Comparison of ENCODE assay signal across 26 cellular contexts in the genomic region with DNA sequence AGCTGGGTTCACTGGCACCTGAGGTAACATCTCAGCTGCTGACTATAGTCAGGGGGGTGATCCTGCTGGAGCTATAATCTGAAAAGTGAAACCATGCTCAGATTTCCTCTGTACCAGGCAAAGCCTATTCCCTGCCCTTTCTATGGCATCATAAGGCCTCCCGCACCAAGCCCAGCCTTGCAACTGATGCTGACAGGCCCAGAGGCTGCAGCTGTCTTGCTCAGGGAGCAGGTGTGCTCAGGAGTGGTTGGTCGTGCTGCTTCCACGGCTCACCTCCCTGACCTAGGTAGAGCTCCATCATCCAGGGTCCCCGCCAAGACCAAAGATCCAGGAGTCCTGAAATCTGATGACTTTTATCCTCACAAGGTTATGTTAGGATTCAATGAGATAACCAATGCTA.
DNase-seq lines count a peak whose midpoint lies in the region; ATAC-seq and TF ChIP-seq lines count a peak whose summit lies in the region.
"Had no signal": no experiment of that assay in that cellular context is flagged by ENCODE, and none has a peak within 500 bp of the region (broad histone marks: within the 10 kb centered on the region; RNA-seq: fewer than 3 reads in every experiment).

No MANE protein-coding gene starts in this region.

- CTCF ChIA-PET in activated CD4-positive, alpha-beta T cell treated with anti-CD3 and anti-CD28 coated beads, Interleukin-2, amount 10 ng/mL, durations not matched to agents 7 days and 5 days (lab: Charles Lee) = interaction anchor here (0.6 to 1.8 kb wide), 3 partner anchors 23 to 61 kb away, joined by 3 to 4 read pairs (median 3); no protein-coding TSS in a partner anchor

- no peaks in the 10 kb centered on the region for H3K9me3 ChIP-seq in ascending aorta
- H3K9me3 ChIP-seq in lower lobe of right lung = no peaks in the 10 kb centered on the region
- H3K9me3 ChIP-seq in spleen = no peaks in the 10 kb centered on the region
- H3K9me3 ChIP-seq in HAP-1 = no peaks in the 10 kb centered on the region

- H3K9me3 Mint-ChIP-seq in activated CD4-positive, alpha-beta T cell treated with anti-CD3 and anti-CD28 coated beads, Interleukin-2, amount 10 ng/mL, durations not matched to agents 7 days and 5 days = no peaks in the 10 kb centered on the region
- H3K9me3 Mint-ChIP-seq: activated CD4-positive, alpha-beta memory T cell treated with anti-CD3 and anti-CD28 coated beads, Interleukin-2, amount 10 ng/mL, durations not matched to agents 7 days and 5 days; activated T-helper 2 cell treated with anti-CD3 and anti-CD28 coated beads, Interferon-gamma antibody, Interleukin-2, Interleukin-4, amounts not matched to agents 10 μg/mL and 5 μg/mL and 100 μg/mL, durations not matched to agents 14 hours and 24 hours and 36 hours; CD8-positive, alpha-beta memory T cell; effector memory CD8-positive, alpha-beta T cell; type B pancreatic cell had no signal

- intact Hi-C loops in ascending aorta (cut with DNase I) = no loop called here
- intact Hi-C loops in lower lobe of right lung (cut with DNase I) = no loop called here
- intact Hi-C loops in spleen (cut with DNase I; ENCODE audit: low total_unique reads) = no loop called here

- H3K27me3 Mint-ChIP-seq in activated CD4-positive, alpha-beta T cell treated with anti-CD3 and anti-CD28 coated beads, Interleukin-2, amount 10 ng/mL, durations not matched to agents 7 days and 5 days = peaks cover 33% of the 10 kb centered on the region

- no peaks in the 10 kb centered on the region for H3K36me3 Mint-ChIP-seq in activated CD4-positive, alpha-beta T cell treated with anti-CD3 and anti-CD28 coated beads, Interleukin-2, amount 10 ng/mL, durations not matched to agents 7 days and 5 days (ENCODE audit: low read depth)
- H3K36me3 Mint-ChIP-seq: activated naive CD8-positive, alpha-beta T cell; CD8-positive, alpha-beta memory T cell had no signal

- in situ Hi-C loops in HAP-1 (cut with MboI; ENCODE audit: low sequenced_read_pairs) = no loop called here

- 84 to 92% (median 90%) methylated on average over 4 of the region's 4 CpGs for WGBS in spleen, 5 donors

- H3K27me3 ChIP-seq in ascending aorta = no peaks in the 10 kb centered on the region
- peaks cover 37% of the 10 kb centered on the region for H3K27me3 ChIP-seq in lower lobe of right lung (ENCODE audit: low read depth)
- H3K27me3 ChIP-seq in spleen (replicated peaks in 1 of 7) = peaks cover 0 to 68% (median 0%) of the 10 kb centered on the region in 7 donors
- no peaks in the 10 kb centered on the region for H3K27me3 ChIP-seq in HAP-1 (ENCODE audit: low read depth)

- H3K27ac ChIP-seq in ascending aorta (peak overlapping the region; percentile 45 to 62), lower lobe of right lung (peak overlapping the region; percentile 56), spleen (no peak overlapping the region)
- H3K27ac ChIP-seq: foreskin keratinocyte had no signal

- TF ChIP-seq POLR2A in spleen (IDR thresholded peaks at IDR 0.05) = no peak

- POLR2A ChIA-PET in activated CD4-positive, alpha-beta T cell treated with anti-CD3 and anti-CD28 coated beads, Interleukin-2, amount 10 ng/mL, durations not matched to agents 7 days and 5 days (lab: Charles Lee) = no interaction called here

- H3K27ac Mint-ChIP-seq in activated CD4-positive, alpha-beta T cell treated with anti-CD3 and anti-CD28 coated beads, Interleukin-2, amount 10 ng/mL, durations not matched to agents 7 days and 5 days = no peak overlapping the region
- H3K27ac Mint-ChIP-seq: activated CD4-positive, alpha-beta memory T cell treated with anti-CD3 and anti-CD28 coated beads, Interleukin-2, amount 10 ng/mL, durations not matched to agents 7 days and 5 days; activated naive CD8-positive, alpha-beta T cell; activated T-helper 2 cell treated with anti-CD3 and anti-CD28 coated beads, Interferon-gamma antibody, Interleukin-2, Interleukin-4, amounts not matched to agents 10 μg/mL and 5 μg/mL and 100 μg/mL, durations not matched to agents 14 hours and 24 hours and 36 hours; CD8-positive, alpha-beta memory T cell; effector memory CD8-positive, alpha-beta T cell; type B pancreatic cell had no signal

- ATAC-seq in lower lobe of right lung = no peak
- ATAC-seq: activated CD4-positive, CD25-positive, alpha-beta regulatory T cell treated with anti-CD3 and anti-CD28 coated beads, Interleukin-2, amount 50 U/mL, for 24 hours; effector memory CD8-positive, alpha-beta T cell; foreskin keratinocyte; stimulated activated naive CD8-positive, alpha-beta T cell treated with anti-CD3 and anti-CD28 coated beads, Interleukin-15, Interleukin-2, amounts not matched to agents 100 U/mL and 50 U/mL, for 24 hours had no signal

- H3K4me3 ChIP-seq in ascending aorta = no peak overlapping the region
- H3K4me3 ChIP-seq in lower lobe of right lung = no peak overlapping the region
- no peak overlapping the region for H3K4me3 ChIP-seq in spleen
- H3K4me3 ChIP-seq in HAP-1 = no peak overlapping the region

- H3K4me1 ChIP-seq in ascending aorta (peaks cover 4 to 32% of the 10 kb centered on the region in 2 donors), lower lobe of right lung (peaks cover 16% of the 10 kb centered on the region), spleen (no peaks in the 10 kb centered on the region), HAP-1 (no peaks in the 10 kb centered on the region)
- H3K4me1 ChIP-seq: foreskin keratinocyte had no signal

- no peaks in the 10 kb centered on the region for H3K36me3 ChIP-seq in ascending aorta
- H3K36me3 ChIP-seq in lower lobe of right lung = no peaks in the 10 kb centered on the region
- H3K36me3 ChIP-seq in spleen = no peaks in the 10 kb centered on the region
- H3K36me3 ChIP-seq in HAP-1 (replicated peaks) = no peaks in the 10 kb centered on the region

- no peaks in the 10 kb centered on the region for H3K4me1 Mint-ChIP-seq in activated CD4-positive, alpha-beta T cell treated with anti-CD3 and anti-CD28 coated beads, Interleukin-2, amount 10 ng/mL, durations not matched to agents 7 days and 5 days
- H3K4me1 Mint-ChIP-seq: activated CD4-positive, alpha-beta memory T cell treated with anti-CD3 and anti-CD28 coated beads, Interleukin-2, amount 10 ng/mL, durations not matched to agents 7 days and 5 days; CD8-positive, alpha-beta memory T cell had no signal

- TF ChIP-seq CTCF in ascending aorta (IDR thresholded peaks at IDR 0.05) (no peak), lower lobe of right lung (IDR thresholded peaks at IDR 0.05) (no peak), spleen (IDR thresholded peaks at IDR 0.05 in 8 of 11, conservative IDR thresholded peaks at IDR 0.05 in 3 of 11) (no peak)

- no peak overlapping the region for H3K4me3 Mint-ChIP-seq in activated CD4-positive, alpha-beta T cell treated with anti-CD3 and anti-CD28 coated beads, Interleukin-2, amount 10 ng/mL, durations not matched to agents 7 days and 5 days
- H3K4me3 Mint-ChIP-seq: activated CD4-positive, alpha-beta memory T cell treated with anti-CD3 and anti-CD28 coated beads, Interleukin-2, amount 10 ng/mL, durations not matched to agents 7 days and 5 days; activated naive CD8-positive, alpha-beta T cell; CD8-positive, alpha-beta memory T cell; effector memory CD8-positive, alpha-beta T cell; type B pancreatic cell had no signal

- DNase-seq in DMS79 treated with DMSO at 0.1 percent for 48 hours (lab: John Stamatoyannopoulos, UW) (peak; percentile 23), DMS79 (lab: John Stamatoyannopoulos, UW) (no peak), ascending aorta (ENCODE audit: low spot score in 2 of 2) (no peak), lower lobe of right lung (no peak), spleen (peak; percentile 30), HAP-1 (ENCODE audit: low spot score in 2 of 2) (no peak), NCI-H1092 treated with DMSO at 0.1 percent for 48 hours (lab: John Stamatoyannopoulos, UW) (no peak)
- no peak for DNase-seq in activated CD4-positive, alpha-beta T cell treated with anti-CD3 and anti-CD28 coated beads, Interleukin-2, amount 10 ng/mL, durations not matched to agents 7 days and 5 days
- DNase-seq: 8988T; activated CD4-positive, alpha-beta memory T cell treated with anti-CD3 and anti-CD28 coated beads, Interleukin-2, amount 10 ng/mL, durations not matched to agents 7 days and 5 days; CD8-positive, alpha-beta memory T cell; cerebellar nuclear complex; effector memory CD8-positive, alpha-beta T cell; foreskin keratinocyte; KBM-7; mammary epithelial cell; NCI-H1436; NCI-H2107; NCI-H526 treated with DMSO at 0.1 percent for 48 hours; nucleus accumbens; stimulated activated CD4-positive, alpha-beta T cell treated with anti-CD3 and anti-CD28 coated beads, Interleukin-4, amount 100 ng/mL, for 4 hours; stimulated activated naive CD8-positive, alpha-beta T cell treated with anti-CD3 and anti-CD28 coated beads, Interleukin-15, Interleukin-2, amounts not matched to agents 100 U/mL and 50 U/mL, for 24 hours had no signal

Comparison
In these comparisons a context has a peak if more than half of its experiments do, and no peak if none do; other contexts are left out.
1. DNase-seq: peak in DMS79 treated with DMSO at 0.1 percent for 48 hours (single experiment) and spleen (single experiment); none in DMS79 (single experiment), ascending aorta (0 of 2), lower lobe of right lung (single experiment), activated CD4-positive, alpha-beta T cell treated with anti-CD3 and anti-CD28 coated beads, Interleukin-2, amount 10 ng/mL, durations not matched to agents 7 days and 5 days (single experiment), HAP-1 (0 of 2) and NCI-H1092 treated with DMSO at 0.1 percent for 48 hours (single experiment).
2. H3K27ac ChIP-seq: peak in ascending aorta (2 of 2) and lower lobe of right lung (single experiment); none in spleen (0 of 8).